1 cellular context compared by ENCODE assay signal in the genomic region with DNA sequence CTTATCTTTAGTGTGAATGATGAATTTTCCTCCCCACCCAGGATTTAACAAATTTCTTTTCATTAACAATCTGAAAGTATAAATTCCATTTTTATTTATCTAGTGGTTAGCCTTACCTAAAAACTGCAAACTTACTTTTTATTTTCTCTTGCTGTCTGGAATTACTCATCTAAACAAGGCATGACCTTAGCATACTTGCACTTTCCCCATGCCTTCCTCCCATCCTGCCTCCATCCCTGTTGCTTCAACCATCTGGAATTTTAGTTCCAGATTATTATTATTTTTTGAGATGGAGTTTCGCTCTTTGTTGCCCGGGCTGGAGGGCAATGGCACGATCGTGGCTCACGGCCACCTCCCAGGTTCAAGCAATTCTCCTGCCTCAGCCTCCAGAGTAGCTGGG.
TF ChIP-seq lines count a peak whose summit lies in the region.

No MANE protein-coding gene starts in this region.

TF ChIP-seq in IMR-90, 13 proteins besides CTCF, POLR2A, EP300 and RAD21:
- TF ChIP-seq, protein P1, sequence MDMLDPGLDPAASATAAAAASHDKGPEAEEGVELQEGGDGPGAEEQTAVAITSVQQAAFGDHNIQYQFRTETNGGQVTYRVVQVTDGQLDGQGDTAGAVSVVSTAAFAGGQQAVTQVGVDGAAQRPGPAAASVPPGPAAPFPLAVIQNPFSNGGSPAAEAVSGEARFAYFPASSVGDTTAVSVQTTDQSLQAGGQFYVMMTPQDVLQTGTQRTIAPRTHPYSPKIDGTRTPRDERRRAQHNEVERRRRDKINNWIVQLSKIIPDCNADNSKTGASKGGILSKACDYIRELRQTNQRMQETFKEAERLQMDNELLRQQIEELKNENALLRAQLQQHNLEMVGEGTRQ (IDR thresholded peaks at IDR 0.05; ENCODE audit: low read depth, low read length): no peak
- TF ChIP-seq FOS (IDR thresholded peaks at IDR 0.05; ENCODE audit: low read depth, low read length) (no peak), NFE2L2 (IDR thresholded peaks at IDR 0.05; ENCODE audit: low read depth, low read length) (no peak), BHLHE40 (IDR thresholded peaks at IDR 0.05; ENCODE audit: low read depth, low read length) (no peak; the same call in 1 of the 2 replicates), CEBPB (IDR thresholded peaks at IDR 0.05; ENCODE audit: low read depth, low read length) (peak; percentile 32; the same call in 1 of the 2 replicates), RCOR1 (IDR thresholded peaks at IDR 0.05; ENCODE audit: insufficient replicate concordance, low read length) (peak; percentile 75), MAZ (IDR thresholded peaks at IDR 0.05; ENCODE audit: borderline replicate concordance, low read depth, low read length) (no peak)
